ENCODE assay signal across 26 cellular contexts in genomic region chr3:47567149-47567548, GRCh38. TPM values are rescaled to one million over a fixed set of nuclear protein-coding genes. Genes with fewer than 3 reads are reported as not detected.
DNase-seq lines count a peak whose midpoint lies in the region; ATAC-seq and TF ChIP-seq lines count a peak whose summit lies in the region.
"Had no signal": no experiment of that assay in that cellular context is flagged by ENCODE, and none has a peak within 500 bp of the region (broad histone marks: within the 10 kb centered on the region; RNA-seq: fewer than 3 reads in every experiment).

No MANE protein-coding gene starts in this region.

- no peak overlapping the region for H4K8ac ChIP-seq in neuronal stem cell (ENCODE audit: low read depth, low read length)

- H2BK120ac ChIP-seq in neuronal stem cell (ENCODE audit: low read depth, low read length) = no peak overlapping the region

- no peak overlapping the region for H4K91ac ChIP-seq in neuronal stem cell (ENCODE audit: low read depth, low read length, poor library complexity)

- TF ChIP-seq CTCF in OCI-LY1 (IDR thresholded peaks at IDR 0.05; ENCODE audit: low read length) (0 out of 2 replicates have a peak, but pooled peaks have one; percentile 13), OCI-LY3 (IDR thresholded peaks at IDR 0.05; ENCODE audit: low read depth, low read length) (peak; percentile 18; the same call in 1 of the 2 replicates), MM.1S (IDR thresholded peaks at IDR 0.05; ENCODE audit: low read length) (no peak)

- H3K4me1 ChIP-seq in OCI-LY1 (ENCODE audit: insufficient read depth, low read length, severe bottlenecking) = no peaks in the 10 kb centered on the region
- peaks cover 9% of the 10 kb centered on the region for H3K4me1 ChIP-seq in OCI-LY3 (ENCODE audit: low read length)
- H3K4me1 ChIP-seq in neuronal stem cell (ENCODE audit: control insufficient read depth in 2 of 2, insufficient read depth in 1 of 2, low read depth in 1 of 2, low read length in 2 of 2) = peaks cover 8 to 12% of the 10 kb centered on the region in 2 donors
- H3K4me1 ChIP-seq in MM.1S (ENCODE audit: low read length) = no peaks in the 10 kb centered on the region
- H3K4me1 ChIP-seq: BE2C, BLaER1 had no signal

- no peak overlapping the region for H2BK12ac ChIP-seq in neuronal stem cell (ENCODE audit: low read length)

- H3K9me3 ChIP-seq in OCI-LY1 (ENCODE audit: low read length) (no peaks in the 10 kb centered on the region), OCI-LY3 (ENCODE audit: insufficient read depth, low read length) (no peaks in the 10 kb centered on the region), neuronal stem cell (replicated peaks in 1 of 2; ENCODE audit: control insufficient read depth in 2 of 2, insufficient read depth in 1 of 2, low read depth in 1 of 2, low read length in 2 of 2) (no peaks in the 10 kb centered on the region), MM.1S (replicated peaks; ENCODE audit: insufficient read depth, low read length) (no peaks in the 10 kb centered on the region)
- H3K9me3 ChIP-seq: BE2C, BLaER1 had no signal

- no peak overlapping the region for H3K4me3 ChIP-seq in OCI-LY1 (ENCODE audit: low read depth, low read length, poor library complexity, severe bottlenecking)
- no peak overlapping the region for H3K4me3 ChIP-seq in OCI-LY3 (ENCODE audit: low read length)
- H3K4me3 ChIP-seq in neuronal stem cell (ENCODE audit: low read length in 2 of 2) = no peak overlapping the region
- H3K4me3 ChIP-seq in MM.1S (ENCODE audit: low read length) = no peak overlapping the region
- H3K4me3 ChIP-seq: BLaER1, GM12878 had no signal

- H2AK5ac ChIP-seq in neuronal stem cell (ENCODE audit: low read depth, low read length) = no peak overlapping the region

- no peak overlapping the region for H2BK5ac ChIP-seq in neuronal stem cell (ENCODE audit: low read length)

- no peaks in the 10 kb centered on the region for H3K36me3 ChIP-seq in OCI-LY1 (ENCODE audit: insufficient read depth, low read length)
- no peaks in the 10 kb centered on the region for H3K36me3 ChIP-seq in OCI-LY3 (replicated peaks; ENCODE audit: low read depth, low read length)
- H3K36me3 ChIP-seq in neuronal stem cell (replicated peaks in 1 of 2; ENCODE audit: control insufficient read depth in 2 of 2, insufficient read depth in 2 of 2, low read length in 2 of 2) = peaks cover 0 to 62% of the 10 kb centered on the region in 2 donors
- H3K36me3 ChIP-seq in MM.1S (replicated peaks; ENCODE audit: insufficient read depth, low read length) = no peaks in the 10 kb centered on the region
- H3K36me3 ChIP-seq: BE2C, BLaER1 had no signal

- peak overlapping the region; percentile 44 for H3K18ac ChIP-seq in neuronal stem cell (ENCODE audit: low read length)

- no peak overlapping the region for H3K27ac ChIP-seq in OCI-LY1 (ENCODE audit: low read depth, low read length, poor library complexity, severe bottlenecking)
- H3K27ac ChIP-seq in OCI-LY3 (ENCODE audit: low read length) = no peak overlapping the region
- H3K27ac ChIP-seq in neuronal stem cell (replicated peaks; ENCODE audit: low read length) = no peak overlapping the region
- no peak overlapping the region for H3K27ac ChIP-seq in MM.1S (ENCODE audit: low read length)
- H3K27ac ChIP-seq: BLaER1 had no signal

- no peaks in the 10 kb centered on the region for H3F3A ChIP-seq in OCI-LY1 (ENCODE audit: insufficient read depth, low read length)
- no peaks in the 10 kb centered on the region for H3F3A ChIP-seq in MM.1S (ENCODE audit: insufficient read depth, low read length)

- H4K20me1 ChIP-seq in OCI-LY1 (ENCODE audit: insufficient read depth, low read length) (no peaks in the 10 kb centered on the region), OCI-LY3 (ENCODE audit: insufficient read depth, low read length) (no peaks in the 10 kb centered on the region), MM.1S (ENCODE audit: insufficient read depth, low read length) (no peaks in the 10 kb centered on the region)
- H4K20me1 ChIP-seq: BLaER1 had no signal

- no peaks in the 10 kb centered on the region for H3K9me2 ChIP-seq in OCI-LY1 (ENCODE audit: low read depth, low read length)
- H3K9me2 ChIP-seq in MM.1S (replicated peaks; ENCODE audit: insufficient read depth, low read length) = no peaks in the 10 kb centered on the region

- H3K9ac ChIP-seq in OCI-LY1 (ENCODE audit: low read length) (no peak overlapping the region), OCI-LY3 (ENCODE audit: low read length) (no peak overlapping the region), neuronal stem cell (ENCODE audit: low read depth, low read length, poor library complexity) (no peak overlapping the region), MM.1S (ENCODE audit: low read length) (no peak overlapping the region)
- H3K9ac ChIP-seq: BLaER1 had no signal

- H3K4me2 ChIP-seq in OCI-LY1 (ENCODE audit: low read length) (no peak overlapping the region), OCI-LY3 (ENCODE audit: low read length) (no peak overlapping the region), neuronal stem cell (ENCODE audit: insufficient read depth, low read length, poor library complexity, severe bottlenecking) (no peak overlapping the region), MM.1S (ENCODE audit: low read depth, low read length) (no peak overlapping the region)
- H3K4me2 ChIP-seq: BLaER1 had no signal

- H3K14ac ChIP-seq in neuronal stem cell (ENCODE audit: low read length) = no peak overlapping the region

- no peak overlapping the region for H3K23ac ChIP-seq in neuronal stem cell (ENCODE audit: low read depth, low read length, poor library complexity)

- H2BK15ac ChIP-seq in neuronal stem cell (ENCODE audit: low read length) = no peak overlapping the region

- DNase-seq in iPS-NIHi7 (ENCODE audit: extremely low spot score) = peak; percentile 5
- no peak for DNase-seq in neuronal stem cell (ENCODE audit: low spot score)
- no peak for DNase-seq in MM.1S
- DNase-seq in HuH-7.5 (ENCODE audit: low spot score) = no peak
- DNase-seq: 8988T; ACHN; BE2C; C1 segment of cervical spinal cord; CD4-positive, alpha-beta memory T cell; CD4-positive, CD25-positive, alpha-beta regulatory T cell; CD8-positive, alpha-beta memory T cell; COR-L47; DMS 273 treated with DMSO at 0.1 percent for 48 hours; DMS153; DMS53; DMS79; DND-41; EL; GDM1 had no signal

- no peak overlapping the region for H2AFZ ChIP-seq in OCI-LY1 (ENCODE audit: low read length)
- no peak overlapping the region for H2AFZ ChIP-seq in OCI-LY3 (ENCODE audit: low read depth, low read length)
- no peak overlapping the region for H2AFZ ChIP-seq in neuronal stem cell (ENCODE audit: low read length)
- H2AFZ ChIP-seq in MM.1S (ENCODE audit: low read length) = no peak overlapping the region

- WGBS in neuronal stem cell (ENCODE audit: extremely low coverage in 2 of 2, insufficient read length in 2 of 2, insufficient replicate concordance in 1 of 2), 2 donors = no CpG with 5 or more reads among the region's 4 CpGs

- ATAC-seq in esophagus mucosa = no peak
- ATAC-seq: GM12878 had no signal

- H3K27me3 ChIP-seq in OCI-LY1 (ENCODE audit: insufficient read depth, low read length) = no peaks in the 10 kb centered on the region
- no peaks in the 10 kb centered on the region for H3K27me3 ChIP-seq in OCI-LY3 (ENCODE audit: low read depth, low read length)
- no peaks in the 10 kb centered on the region for H3K27me3 ChIP-seq in neuronal stem cell (ENCODE audit: control insufficient read depth in 3 of 3, insufficient read depth in 3 of 3, low read depth in 1 of 3, low read length in 3 of 3)
- H3K27me3 ChIP-seq in MM.1S (replicated peaks; ENCODE audit: insufficient read depth, low read length) = no peaks in the 10 kb centered on the region
- H3K27me3 ChIP-seq: BE2C, BLaER1 had no signal

- H3K4ac ChIP-seq in neuronal stem cell (ENCODE audit: low read length) = no peak overlapping the region

- H3K79me2 ChIP-seq in OCI-LY1 (ENCODE audit: insufficient read depth, low read length) (no peaks in the 10 kb centered on the region), OCI-LY3 (ENCODE audit: low read length) (no peaks in the 10 kb centered on the region), MM.1S (ENCODE audit: low read length) (no peaks in the 10 kb centered on the region)

- peaks cover 2% of the 10 kb centered on the region for H3K79me1 ChIP-seq in neuronal stem cell (ENCODE audit: low read depth, low read length)

RNA-seq across cellular contexts. Expression of gene CSPG5, which starts 11.5 kb away (rescaled TPM):
- 9.8 TPM for polyA plus RNA-seq in neuronal stem cell (2013, experiment 1 of 2)
- 10.1 TPM for polyA plus RNA-seq in neuronal stem cell (2013, experiment 2 of 2)
- total RNA-seq in esophagus mucosa = 0.48 TPM
- total RNA-seq: CD4-positive, CD25-positive, alpha-beta regulatory T cell had no signal
- polyA plus RNA-seq: AG04450; CD14-positive monocyte; CD4-positive, alpha-beta memory T cell; CD8-positive, alpha-beta memory T cell; GM12878 had no signal

RNA-seq across cellular contexts. Expression of gene ELP6, which starts 53.6 kb away (rescaled TPM):
- 29.8 TPM for polyA plus RNA-seq in neuronal stem cell (2013, experiment 1 of 2)
- 29.9 TPM for polyA plus RNA-seq in neuronal stem cell (2013, experiment 2 of 2)
- 20.9 TPM for total RNA-seq in esophagus mucosa
